ENCODE assay signal across 8 cellular contexts in the genomic region with DNA sequence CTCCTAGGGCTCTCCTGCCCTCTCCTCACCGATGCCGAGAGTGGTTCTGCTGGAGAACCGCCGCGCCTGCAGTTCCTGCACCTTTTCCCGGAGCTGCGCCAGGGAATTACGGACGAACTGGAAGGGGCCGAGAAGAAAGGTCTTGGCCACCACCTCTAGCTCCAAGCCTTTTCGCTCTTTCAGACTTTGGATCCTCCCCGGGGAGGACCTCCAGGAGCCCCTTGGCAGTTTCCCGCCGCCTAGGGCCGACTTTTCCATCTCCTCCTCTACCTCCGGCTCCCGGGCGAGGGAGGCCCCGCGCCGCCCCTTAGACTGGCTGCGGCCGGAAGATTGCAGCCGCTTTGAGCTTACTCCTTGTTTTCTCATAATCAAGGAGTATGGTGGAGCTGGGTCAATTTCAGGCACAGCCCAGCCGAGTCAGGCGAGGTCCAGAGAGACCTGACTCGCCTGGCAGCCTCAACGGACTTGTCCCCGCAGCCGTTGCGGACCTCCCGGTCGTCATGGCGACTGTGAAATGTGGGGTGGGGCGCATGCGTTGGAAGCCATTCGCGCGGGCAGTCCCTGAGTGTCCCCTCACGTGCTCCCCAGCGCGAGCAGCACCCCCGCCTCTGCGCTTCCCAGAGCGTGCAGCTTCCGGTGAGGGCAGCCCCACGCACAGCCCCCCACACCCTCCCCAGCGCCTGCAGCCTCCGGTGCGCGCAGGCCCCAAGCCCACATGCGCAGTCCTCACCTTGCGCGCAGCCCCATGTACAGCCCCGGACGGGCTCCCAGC. TPM values are rescaled to one million over a fixed set of nuclear protein-coding genes. Genes with fewer than 3 reads are reported as not detected.
DNase-seq lines count a peak whose midpoint lies in the region; ATAC-seq and TF ChIP-seq lines count a peak whose summit lies in the region.

A gene (minus strand): TSS at position 466 of the 772 bp plus-strand sequence. CDS start 100 bp downstream, at position 366.

- H3K4me3 ChIP-seq in Panc1 (ENCODE audit: low read depth in 2 of 2, low read length in 2 of 2), result peak within 1 kb of the TSS; percentile 73 to 76
- H3K4me3 ChIP-seq in thoracic aorta, result peak within 1 kb of the TSS; percentile 82

- no peaks in the 10 kb centered on the region for H3K27me3 Mint-ChIP-seq in activated naive CD8-positive, alpha-beta T cell treated with anti-CD3 and anti-CD28 coated beads for 36 hours

- TF ChIP-seq CTCF in Panc1 (IDR thresholded peaks at IDR 0.05), result no peak
- peak; percentile 13 for TF ChIP-seq CTCF in thoracic aorta (IDR thresholded peaks at IDR 0.05)

- no peaks in the 10 kb centered on the region for H3K9me3 Mint-ChIP-seq in activated naive CD8-positive, alpha-beta T cell treated with anti-CD3 and anti-CD28 coated beads for 36 hours

- in situ Hi-C loops in Panc1 (cut with HindIII; ENCODE audit: low pct_unique_long_range_greater_than_20kb, low sequenced_read_pairs), result no loop called here

- no peaks in the 10 kb centered on the region for H3K27me3 ChIP-seq in Panc1 (ENCODE audit: control insufficient read depth, insufficient read depth, low read length)
- H3K27me3 ChIP-seq in thoracic aorta (replicated peaks; ENCODE audit: insufficient read depth), result no peaks in the 10 kb centered on the region

- TSS peak; percentile 85 for BruUV-seq in Panc1 (replicated peaks; lab: Mats Ljungman, UMichigan)

- H3K36me3 ChIP-seq in Panc1 (ENCODE audit: control insufficient read depth, insufficient read depth, low read length) (no peaks in the 10 kb centered on the region), thoracic aorta (no peaks in the 10 kb centered on the region)

- peaks cover 4% of the 10 kb centered on the region for H3K36me3 Mint-ChIP-seq in activated naive CD8-positive, alpha-beta T cell treated with anti-CD3 and anti-CD28 coated beads for 36 hours

- H3K9me3 ChIP-seq in Panc1 (ENCODE audit: control insufficient read depth, insufficient read depth, low read depth, low read length) (no peaks in the 10 kb centered on the region), thoracic aorta (no peaks in the 10 kb centered on the region)

- no peaks in the 10 kb centered on the region for H3K4me1 ChIP-seq in Panc1 (ENCODE audit: control insufficient read depth, insufficient read depth, low read length)
- no peaks in the 10 kb centered on the region for H3K4me1 ChIP-seq in thoracic aorta (ENCODE audit: control insufficient read depth in 1 of 2, low read depth in 2 of 2)

- peak within 1 kb of the TSS; percentile 88 for H3K4me3 Mint-ChIP-seq in activated naive CD8-positive, alpha-beta T cell treated with anti-CD3 and anti-CD28 coated beads for 36 hours

- H3K4me1 Mint-ChIP-seq in activated naive CD8-positive, alpha-beta T cell treated with anti-CD3 and anti-CD28 coated beads for 36 hours, result peaks cover 29% of the 10 kb centered on the region

- DNase-seq in NCI-H82 (lab: John Stamatoyannopoulos, UW) (peak; percentile 77), NCI-H82 treated with DMSO at 0.1 percent for 48 hours (lab: John Stamatoyannopoulos, UW; ENCODE audit: unreplicated experiment) (no peak), Panc1 (ENCODE audit: low read depth, low spot score) (no peak), head of caudate nucleus (peak; percentile 23 to 89 (median 80)), nucleus accumbens (lab: John Stamatoyannopoulos, UW) (peak in 54 of 56 donors; percentile 21 to 83 (median 62)), thoracic aorta (ENCODE audit: low spot score) (peak; percentile 21)
- peak; percentile 86 for DNase-seq in activated naive CD8-positive, alpha-beta T cell treated with anti-CD3 and anti-CD28 coated beads for 36 hours

- intact Hi-C loops in Panc1 (cut with micrococcal nuclease; ENCODE audit: unreplicated experiment), result loop anchor here (5.0 to 10.0 kb wide), 2 partner anchors 246 to 563 kb away; no protein-coding TSS in a partner anchor
- intact Hi-C loops in head of caudate nucleus (cut with DNase I), result no loop called here

- H3K27ac Mint-ChIP-seq in activated naive CD8-positive, alpha-beta T cell treated with anti-CD3 and anti-CD28 coated beads for 36 hours, result peak within 1 kb of the TSS; percentile 77

- CTCF ChIA-PET in Panc1 (lab: Charles Lee), result no interaction called here

- peak; percentile 44 for ATAC-seq in HG03521 (IDR thresholded peaks at IDR 0.05; ENCODE audit: unreplicated experiment)
- peak; percentile 97 for ATAC-seq in Panc1
- no peak for ATAC-seq in thoracic aorta (ENCODE audit: insufficient number of reproducible peaks, low FRiP score, low read depth)

- H3K27ac ChIP-seq in Panc1 (ENCODE audit: low read length), result peak within 1 kb of the TSS; percentile 85
- peak within 1 kb of the TSS; percentile 65 to 85 for H3K27ac ChIP-seq in thoracic aorta

- POLR2A ChIA-PET in Panc1 (lab: Charles Lee), result interaction anchor here (0.6 to 1.0 kb wide), 2 partner anchors 80 to 103 kb away, joined by 3 read pairs; no protein-coding TSS in a partner anchor

RNA-seq across cellular contexts. Expression of the gene that starts here (rescaled TPM):
- 6.6 TPM for total RNA-seq in Panc1 (2021; ENCODE audit: unreplicated experiment)
- polyA plus RNA-seq in Panc1 (2012; ENCODE audit: insufficient read length), result 4.6 TPM
- total RNA-seq in activated naive CD8-positive, alpha-beta T cell treated with anti-CD3 and anti-CD28 coated beads for 36 hours, result 1 to 10 TPM; 4.6 to 6.2 TPM
- total RNA-seq in thoracic aorta, result 10 to 100 TPM; 13.5 to 21.0 TPM

Comparison
In these comparisons a context has a peak if more than half of its experiments do, and no peak if none do; other contexts are left out.
1. DNase-seq: peak in NCI-H82 (single experiment), activated naive CD8-positive, alpha-beta T cell treated with anti-CD3 and anti-CD28 coated beads for 36 hours (single experiment), head of caudate nucleus (42 of 42), nucleus accumbens (54 of 56) and thoracic aorta (single experiment); none in NCI-H82 treated with DMSO at 0.1 percent for 48 hours (single experiment) and Panc1 (single experiment).